ENCODE assay signal across 9 cellular contexts in genomic region chr12:19757317-19757877, GRCh38.
DNase-seq lines count a peak whose midpoint lies in the region; ATAC-seq, FAIRE-seq and TF ChIP-seq lines count a peak whose summit lies in the region.
"Had no signal": no experiment of that assay in that cellular context is flagged by ENCODE, and none has a peak within 500 bp of the region (broad histone marks: within the 10 kb centered on the region; RNA-seq: fewer than 3 reads in every experiment).

No MANE protein-coding gene starts in this region.

- no peak overlapping the region for H3K4me3 ChIP-seq in WI38 (ENCODE audit: low read depth, low read length)
- H3K4me3 ChIP-seq: BLaER1 had no signal

- peak; percentile 29; the same call in 1 of the 2 replicates for TF ChIP-seq CTCF in WI38 (IDR thresholded peaks at IDR 0.05; ENCODE audit: low read depth, low read length)

- DNase-seq in DMS79 treated with DMSO at 0.1 percent for 48 hours (lab: John Stamatoyannopoulos, UW) (peak; percentile 2), DMS79 (lab: John Stamatoyannopoulos, UW) (no peak), LoVo (ENCODE audit: low spot score) (peak; percentile 60), middle frontal gyrus (ENCODE audit: extremely low spot score, low spot score) (no peak)

- FAIRE-seq in islet of Langerhans (lab: Jason Lieb, UNC): peak; percentile 79

- no peak for ATAC-seq in activated CD4-positive, CD25-positive, alpha-beta regulatory T cell treated with anti-CD3 and anti-CD28 coated beads, Interleukin-2, amount 50 U/mL, for 24 hours
- no peak for ATAC-seq in GM21786 (IDR thresholded peaks at IDR 0.05; ENCODE audit: unreplicated experiment)

Comparison
In these comparisons a context has a peak if more than half of its experiments do, and no peak if none do; other contexts are left out.
1. DNase-seq: peak in DMS79 treated with DMSO at 0.1 percent for 48 hours (single experiment) and LoVo (single experiment); none in DMS79 (single experiment) and middle frontal gyrus (single experiment).